ENCODE assay signal across 1 cellular context in genomic region chr12:121295746-121296617, GRCh38.
A peak's percentile ranks its signal among the peaks of the same experiment; 100 is the strongest.
TF ChIP-seq lines count a peak whose summit lies in the region.

No MANE protein-coding gene starts in this region.

TF ChIP-seq in HepG2, 621 proteins besides CTCF, POLR2A, EP300 and RAD21 (continued from another document):
- 0 out of 2 replicates have a peak, but pooled peaks have one; percentile 0 for TF ChIP-seq KDM5A (IDR thresholded peaks at IDR 0.05; ENCODE audit: borderline replicate concordance, low read length)
- no peak; the same call in none of the 2 replicates for TF ChIP-seq KDM5B (CRISPR knock-in tag; IDR thresholded peaks at IDR 0.05; ENCODE audit: borderline replicate concordance)
- no peak for TF ChIP-seq ATF4 (CRISPR knock-in tag; IDR thresholded peaks at IDR 0.05)
- no peak for TF ChIP-seq ZNF512B (CRISPR knock-in tag; IDR thresholded peaks at IDR 0.05; ENCODE audit: borderline replicate concordance)
- peak; percentile 71; the same call in 1 of the 2 replicates for TF ChIP-seq REXO4 (CRISPR knock-in tag; IDR thresholded peaks at IDR 0.05; ENCODE audit: borderline replicate concordance)
- no peak for TF ChIP-seq ZNF460 (CRISPR knock-in tag; IDR thresholded peaks at IDR 0.05; ENCODE audit: borderline replicate concordance)
